Comparison of ENCODE assay signal across 8 cellular contexts in the genomic region with DNA sequence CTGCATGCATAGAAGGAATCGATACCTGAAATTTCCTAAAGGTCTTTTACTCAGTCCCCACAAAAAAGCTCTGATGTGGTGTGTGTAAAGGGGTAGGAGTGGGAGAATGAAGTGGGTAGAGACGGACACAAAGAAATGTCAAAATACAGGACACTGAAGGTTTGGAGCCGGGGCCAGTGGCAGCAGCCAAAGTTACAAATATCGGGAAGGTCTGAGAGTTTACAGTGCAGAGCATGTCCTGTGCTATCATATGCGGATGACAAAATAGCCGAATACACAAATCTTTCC. TPM values are rescaled to one million over a fixed set of nuclear protein-coding genes. Genes with fewer than 3 reads are reported as not detected.
A peak's percentile ranks its signal among the peaks of the same experiment; 100 is the strongest.
DNase-seq lines count a peak whose midpoint lies in the region; ATAC-seq, FAIRE-seq and TF ChIP-seq lines count a peak whose summit lies in the region.

No MANE protein-coding gene starts in this region.

- peaks cover 5% of the 10 kb centered on the region for H3K4me1 ChIP-seq in ACC112 (ENCODE audit: control insufficient read depth, insufficient read depth, low read length, unreplicated experiment)
- peaks cover 25% of the 10 kb centered on the region for H3K4me1 ChIP-seq in GM12878 (ENCODE audit: control insufficient read depth, insufficient read depth, low read length)
- no peaks in the 10 kb centered on the region for H3K4me1 ChIP-seq in mesenchymal stem cell (ENCODE audit: control insufficient read depth, insufficient read depth, low read depth, low read length)

- RAD21 ChIA-PET in GM12878 (lab: Charles Lee; ENCODE audit: unreplicated experiment), result no interaction called here

- no peak overlapping the region for H2BK15ac ChIP-seq in mesenchymal stem cell (ENCODE audit: low read depth, poor library complexity, severe bottlenecking)

- peak overlapping the region; percentile 8 to 46 for H3K18ac ChIP-seq in mesenchymal stem cell (ENCODE audit: low read depth in 1 of 2, low read length in 2 of 2)

- ATAC-seq in HG02623 (IDR thresholded peaks at IDR 0.05; ENCODE audit: unreplicated experiment) (peak; percentile 0), GM12878 (no peak), GM18868 (IDR thresholded peaks at IDR 0.05; ENCODE audit: unreplicated experiment) (no peak)

- H4K8ac ChIP-seq in mesenchymal stem cell (ENCODE audit: low read length), result peak overlapping the region; percentile 95

- H2BK5ac ChIP-seq in mesenchymal stem cell (ENCODE audit: low read depth, low read length, poor library complexity, severe bottlenecking), result no peak overlapping the region

- H3K23ac ChIP-seq in mesenchymal stem cell (ENCODE audit: low read length in 2 of 2), result no peak overlapping the region

- H2AFZ ChIP-seq in ACC112 (ENCODE audit: low read length, unreplicated experiment), result peak overlapping the region; percentile 98
- peak overlapping the region; percentile 90 for H2AFZ ChIP-seq in GM12878 (ENCODE audit: control insufficient read depth, low read depth, low read length)
- no peak overlapping the region for H2AFZ ChIP-seq in mesenchymal stem cell (ENCODE audit: low read depth, low read length)

- no peak for TF ChIP-seq RAD21 in GM12878 (IDR thresholded peaks at IDR 0.05; ENCODE audit: insufficient read depth, low read depth, low read length)

- no peak overlapping the region for H2AK5ac ChIP-seq in mesenchymal stem cell (ENCODE audit: low read length, severe bottlenecking)

- no peak overlapping the region for H2BK12ac ChIP-seq in mesenchymal stem cell (ENCODE audit: low read length in 2 of 2)

- H3K9me3 ChIP-seq in GM12878 (replicated peaks; ENCODE audit: control insufficient read depth, insufficient read depth, low read length), result no peaks in the 10 kb centered on the region
- H3K9me3 ChIP-seq in mesenchymal stem cell (ENCODE audit: control insufficient read depth, low read length), result no peaks in the 10 kb centered on the region

- H4K91ac ChIP-seq in mesenchymal stem cell (ENCODE audit: low read length), result peak overlapping the region; percentile 2

- H3K27me3 ChIP-seq in ACC112 (ENCODE audit: insufficient read depth, low read length) (no peaks in the 10 kb centered on the region), GM12878 (replicated peaks in 1 of 2; ENCODE audit: control insufficient read depth in 2 of 2, insufficient read depth in 2 of 2, low read length in 1 of 2) (no peaks in the 10 kb centered on the region), mesenchymal stem cell (ENCODE audit: control insufficient read depth in 1 of 2, insufficient read depth in 1 of 2, low read length in 2 of 2) (no peaks in the 10 kb centered on the region)

- TF ChIP-seq POLR2A in GM12878 (IDR thresholded peaks at IDR 0.05; ENCODE audit: low read depth, low read length), result no peak

- H3K14ac ChIP-seq in mesenchymal stem cell (ENCODE audit: low read length in 2 of 2), result no peak overlapping the region

- H3K9ac ChIP-seq in GM12878 (ENCODE audit: control insufficient read depth, insufficient read depth, low read length), result peak overlapping the region; percentile 74
- peak overlapping the region; percentile 98 for H3K9ac ChIP-seq in mesenchymal stem cell (ENCODE audit: low read length)

- TF ChIP-seq EP300 in GM12878 (IDR thresholded peaks at IDR 0.05; ENCODE audit: borderline replicate concordance in 1 of 2, control insufficient read depth in 1 of 2, low read depth in 2 of 2, low read length in 2 of 2), result no peak

- FAIRE-seq in GM12878 (lab: Jason Lieb, UNC), result no peak

- H3K4me3 ChIP-seq in ACC112 (ENCODE audit: low read depth, low read length), result peak overlapping the region; percentile 94
- peak overlapping the region; percentile 83 for H3K4me3 ChIP-seq in GM12878
- peak overlapping the region; percentile 89 to 94 for H3K4me3 ChIP-seq in mesenchymal stem cell (ENCODE audit: insufficient read depth in 1 of 2, low read depth in 1 of 2, low read length in 2 of 2)

- H4K20me1 ChIP-seq in GM12878 (ENCODE audit: control insufficient read depth, insufficient read depth), result no peaks in the 10 kb centered on the region

- WGBS in GM12878 (ENCODE audit: insufficient coverage, insufficient replicate concordance, low lambda C conversion rate, missing lambda C conversion rate), result under 1% methylated on average over 6 of the region's 6 CpGs
- WGBS in mesenchymal stem cell, result under 1% methylated on average over 5 of the region's 6 CpGs

- in situ Hi-C loops in GM12878 (cut with MboI), result no loop called here

- POLR2A ChIA-PET in GM12878 (lab: Charles Lee), result no interaction called here

- H3K4me2 ChIP-seq in GM12878 (ENCODE audit: control insufficient read depth, insufficient read depth) (peak overlapping the region; percentile 3; the same call in 1 of the 2 replicates), mesenchymal stem cell (ENCODE audit: low read length, poor library complexity, severe bottlenecking) (peak overlapping the region; percentile 91)

- H2BK120ac ChIP-seq in mesenchymal stem cell (ENCODE audit: low read depth, low read length), result peak overlapping the region; percentile 8

- no peaks in the 10 kb centered on the region for H3K36me3 ChIP-seq in ACC112 (ENCODE audit: insufficient read depth, low read length)
- no peaks in the 10 kb centered on the region for H3K36me3 ChIP-seq in GM12878 (ENCODE audit: control insufficient read depth in 2 of 2, insufficient read depth in 2 of 2, low read length in 1 of 2)
- no peaks in the 10 kb centered on the region for H3K36me3 ChIP-seq in mesenchymal stem cell (ENCODE audit: control insufficient read depth in 1 of 2, insufficient read depth in 2 of 2, low read depth in 1 of 2, low read length in 2 of 2)

- intact Hi-C loops in GM12878 (cut with micrococcal nuclease; ENCODE audit: unreplicated experiment), result no loop called here

- H3K4ac ChIP-seq in mesenchymal stem cell (ENCODE audit: low read depth in 1 of 2, low read length in 2 of 2), result peak overlapping the region in 1 of 2 experiments; percentile 73

- H3K79me2 ChIP-seq in ACC112 (ENCODE audit: control insufficient read depth, insufficient read depth, low read length, unreplicated experiment) (peaks cover 27% of the 10 kb centered on the region), GM12878 (ENCODE audit: control insufficient read depth, insufficient read depth, low read length) (peaks cover 44% of the 10 kb centered on the region)

- SMC1A ChIA-PET in GM12878 (lab: Charles Lee; ENCODE audit: uncharacterized antibody, unreplicated experiment), result no interaction called here

- BruUV-seq in GM12878 (replicated peaks; lab: Mats Ljungman, UMichigan), result TSS peak; percentile 95

- DNase-seq in GM12878 (ENCODE audit: low read depth, low spot score) (no peak), mesenchymal stem cell (no peak), SHP77 (lab: John Stamatoyannopoulos, UW) (no peak), T-helper 2 cell (no peak), cerebellum (ENCODE audit: low spot score) (no peak)

- peak overlapping the region; percentile 96 for H3K27ac ChIP-seq in ACC112 (ENCODE audit: low read depth, low read length)
- peak overlapping the region; percentile 79 for H3K27ac ChIP-seq in GM12878 (ENCODE audit: control insufficient read depth, insufficient read depth)
- H3K27ac ChIP-seq in mesenchymal stem cell (ENCODE audit: low read length, poor library complexity, severe bottlenecking), result peak overlapping the region; percentile 73

- TF ChIP-seq CTCF in GM12878 (IDR thresholded peaks at IDR 0.05 in 2 of 3, conservative IDR thresholded peaks at IDR 0.05 in 1 of 3; ENCODE audit: control insufficient read depth in 2 of 3, extremely low read depth in 1 of 3, insufficient read depth in 1 of 3, low read depth in 3 of 3, low read length in 3 of 3), result no peak

- H3K79me1 ChIP-seq in mesenchymal stem cell (replicated peaks; ENCODE audit: low read length, poor library complexity, severe bottlenecking), result peaks cover 21% of the 10 kb centered on the region

- CTCF ChIA-PET in GM12878 (lab: Yijun Ruan, JAX), result no interaction called here

TF ChIP-seq in GM12878, 131 proteins besides CTCF, POLR2A, EP300 and RAD21 (continues in another document):
- TF ChIP-seq TCF7 (IDR thresholded peaks at IDR 0.05; ENCODE audit: borderline replicate concordance), result no peak
- TF ChIP-seq JUND (IDR thresholded peaks at IDR 0.05; ENCODE audit: low read depth, low read length), result no peak
- TF ChIP-seq MEF2B (IDR thresholded peaks at IDR 0.05; ENCODE audit: partially characterized antibody, poor library complexity, severe bottlenecking), result no peak
- TF ChIP-seq, protein P1, sequence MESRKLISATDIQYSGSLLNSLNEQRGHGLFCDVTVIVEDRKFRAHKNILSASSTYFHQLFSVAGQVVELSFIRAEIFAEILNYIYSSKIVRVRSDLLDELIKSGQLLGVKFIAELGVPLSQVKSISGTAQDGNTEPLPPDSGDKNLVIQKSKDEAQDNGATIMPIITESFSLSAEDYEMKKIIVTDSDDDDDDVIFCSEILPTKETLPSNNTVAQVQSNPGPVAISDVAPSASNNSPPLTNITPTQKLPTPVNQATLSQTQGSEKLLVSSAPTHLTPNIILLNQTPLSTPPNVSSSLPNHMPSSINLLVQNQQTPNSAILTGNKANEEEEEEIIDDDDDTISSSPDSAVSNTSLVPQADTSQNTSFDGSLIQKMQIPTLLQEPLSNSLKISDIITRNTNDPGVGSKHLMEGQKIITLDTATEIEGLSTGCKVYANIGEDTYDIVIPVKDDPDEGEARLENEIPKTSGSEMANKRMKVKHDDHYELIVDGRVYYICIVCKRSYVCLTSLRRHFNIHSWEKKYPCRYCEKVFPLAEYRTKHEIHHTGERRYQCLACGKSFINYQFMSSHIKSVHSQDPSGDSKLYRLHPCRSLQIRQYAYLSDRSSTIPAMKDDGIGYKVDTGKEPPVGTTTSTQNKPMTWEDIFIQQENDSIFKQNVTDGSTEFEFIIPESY (IDR thresholded peaks at IDR 0.05), result no peak
- no peak for TF ChIP-seq SP1 (IDR thresholded peaks at IDR 0.05; ENCODE audit: low read depth, low read length)

RNA-seq across cellular contexts. Expression of a gene that starts 0.5 kb away (rescaled TPM):
- 46.6 and 49.7 TPM in 2 replicates for total RNA-seq in GM12878 (2013; cell fraction: nucleolus; rRNA removed)
- total RNA-seq in GM12878 (2014; rRNA removed) (16.3 and 17.3 TPM in 2 replicates), GM12878 (2014; rRNA removed; fragmentation: Illumina TruSeq; extraction: Trizol) (18.6 and 20.2 TPM in 2 replicates), GM12878 (2021) (20.2 and 20.4 TPM in 2 replicates), cerebellum (35.0 TPM)
- 19.3 TPM for polyA plus RNA-seq in GM12878 (2011; ENCODE audit: low read depth)
- polyA plus RNA-seq in GM12878 (2011; rRNA removed) (33.9 and 48.3 TPM in 2 replicates), GM12878 (2014; fragmentation: Illumina TruSeq; extraction: Trizol) (27.8 and 37.0 TPM in 2 replicates), GM12878 (2014; fragmentation: Nextera tagmentation; extraction: Ambion mirVana) (10 to 100 TPM; 15.0 to 19.9 TPM), GM12878 (2014; rRNA removed) (14.0 and 18.2 TPM in 2 replicates), GM12878 (2016; fragmentation: Nextera tagmentation; extraction: Ambion mirVana) (10 to 100 TPM; 23.3 to 23.4 TPM)
- polyA plus RNA-seq in GM12878 (2011; cell fraction: cytosol; rRNA removed), result 14.4 and 20.8 TPM in 2 replicates
- polyA plus RNA-seq in GM12878 (2011; cell fraction: nucleus; rRNA removed), result 33.0 and 34.6 TPM in 2 replicates
- polyA plus RNA-seq in GM12878 (2012), result 20.3 and 30.4 TPM in 2 replicates
- 27.8 and 33.1 TPM in 2 replicates for polyA minus RNA-seq in GM12878 (2011; rRNA and poly(A)+ RNA removed)
- polyA minus RNA-seq in GM12878 (2011; cell fraction: cytosol; rRNA and poly(A)+ RNA removed), result 8.7 and 9.8 TPM in 2 replicates
- polyA minus RNA-seq in GM12878 (2011; cell fraction: nucleus; rRNA and poly(A)+ RNA removed), result 22.0 and 26.3 TPM in 2 replicates
- 17.5 TPM for polyA plus RNA-seq in mesenchymal stem cell (2013, experiment 1 of 2)
- polyA plus RNA-seq in mesenchymal stem cell (2013, experiment 2 of 2), result 20.3 TPM
